9 cellular contexts compared by ENCODE assay signal in the genomic region with DNA sequence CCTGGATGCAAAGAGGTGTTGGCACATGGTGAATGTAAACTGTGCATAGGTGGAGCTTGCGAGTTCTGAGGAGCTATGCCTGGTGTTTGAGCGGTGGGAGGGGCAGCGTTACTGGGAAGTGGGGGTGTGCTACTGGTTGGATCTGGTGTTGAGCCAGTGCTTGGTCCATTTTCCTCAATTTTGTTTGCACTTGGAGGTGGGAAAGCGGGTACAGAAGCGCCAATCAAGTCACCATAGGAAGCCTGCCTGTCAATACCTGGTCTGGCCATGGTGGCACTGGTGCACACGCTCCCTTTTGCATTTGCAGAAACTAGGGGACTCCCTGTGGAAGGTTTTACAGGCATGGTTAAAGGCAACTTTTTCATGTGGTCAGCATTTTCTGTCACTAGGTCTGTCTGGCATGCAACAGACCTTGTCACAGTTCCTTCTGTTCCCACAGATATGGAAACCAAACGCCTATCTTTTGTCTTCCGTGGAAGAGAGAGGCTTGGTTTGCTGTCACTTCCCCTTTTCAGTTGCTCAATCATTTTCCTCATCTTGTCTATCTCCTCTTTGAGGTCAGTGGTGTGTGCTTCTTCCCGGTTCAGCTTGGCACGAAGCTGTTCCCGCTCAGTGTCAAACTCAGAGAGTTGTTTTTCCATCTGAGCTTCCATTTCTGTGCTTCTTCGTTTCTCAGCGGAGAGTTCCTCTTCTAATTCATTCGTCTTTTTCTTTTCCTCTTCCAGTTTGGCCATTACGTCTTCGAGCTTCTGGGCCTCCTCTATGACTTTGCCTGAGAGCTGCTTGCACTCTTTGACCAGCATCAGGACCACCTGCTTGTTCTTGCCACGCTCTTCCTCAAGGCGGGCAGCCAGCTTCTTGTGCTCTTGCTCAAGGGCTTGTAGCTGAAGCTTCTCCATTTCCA.
DNase-seq lines count a peak whose midpoint lies in the region; ATAC-seq and TF ChIP-seq lines count a peak whose summit lies in the region.
"Had no signal": no experiment of that assay in that cellular context is flagged by ENCODE, and none has a peak within 500 bp of the region (broad histone marks: within the 10 kb centered on the region; RNA-seq: fewer than 3 reads in every experiment).

No MANE protein-coding gene starts in this region.

- intact Hi-C loops in CD4-positive, alpha-beta T cell (cut with DNase I, micrococcal nuclease) = no loop called here

- peaks cover 30% of the 10 kb centered on the region for H3K9me3 Mint-ChIP-seq in HFFc6
- H3K9me3 Mint-ChIP-seq in CD4-positive, alpha-beta T cell = no peaks in the 10 kb centered on the region

- H3K4me1 Mint-ChIP-seq in HFFc6 (ENCODE audit: low read depth) = no peaks in the 10 kb centered on the region
- no peaks in the 10 kb centered on the region for H3K4me1 Mint-ChIP-seq in CD4-positive, alpha-beta T cell (ENCODE audit: low read depth)
- H3K4me1 Mint-ChIP-seq: neural crest cell had no signal

- H3K9me3 ChIP-seq in liver (ENCODE audit: control insufficient read depth in 4 of 4, low read length in 3 of 4) = no peaks in the 10 kb centered on the region
- no peaks in the 10 kb centered on the region for H3K9me3 ChIP-seq in CD4-positive, alpha-beta T cell (ENCODE audit: control insufficient read depth, low read length)

- no peak overlapping the region for H3K27ac Mint-ChIP-seq in HFFc6
- H3K27ac Mint-ChIP-seq in CD4-positive, alpha-beta T cell = no peak overlapping the region

- H3K36me3 ChIP-seq in liver (ENCODE audit: control insufficient read depth in 4 of 4, insufficient read depth in 3 of 4, low read depth in 1 of 4, low read length in 3 of 4) = no peaks in the 10 kb centered on the region

- peak overlapping the region in 1 of 2 donors; percentile 53 for H3K27ac ChIP-seq in liver (ENCODE audit: low read depth in 1 of 2, low read length in 2 of 2)
- H3K27ac ChIP-seq in foreskin keratinocyte = no peak overlapping the region
- H3K27ac ChIP-seq in CD4-positive, alpha-beta T cell (ENCODE audit: low read depth, low read length) = no peak overlapping the region

- TF ChIP-seq RAD21 in liver (IDR thresholded peaks at IDR 0.05) = no peak

- ATAC-seq in GM21737 (IDR thresholded peaks at IDR 0.05; ENCODE audit: unreplicated experiment) (peak; percentile 84), foreskin keratinocyte (no peak)
- ATAC-seq in CD4-positive, alpha-beta T cell (ENCODE audit: poor library complexity) = no peak

- no peak overlapping the region for H3K9ac ChIP-seq in liver (ENCODE audit: low read depth in 1 of 2, low read length in 2 of 2)

- H3K36me3 Mint-ChIP-seq in HFFc6 (ENCODE audit: low read depth) = no peaks in the 10 kb centered on the region
- no peaks in the 10 kb centered on the region for H3K36me3 Mint-ChIP-seq in CD4-positive, alpha-beta T cell (ENCODE audit: low read depth)

- POLR2A ChIA-PET in CD4-positive, alpha-beta T cell (lab: Charles Lee) = no interaction called here

- no peak overlapping the region for H3K4me3 Mint-ChIP-seq in HFFc6
- H3K4me3 Mint-ChIP-seq in CD4-positive, alpha-beta T cell = no peak overlapping the region
- H3K4me3 Mint-ChIP-seq: neural crest cell had no signal

- no peaks in the 10 kb centered on the region for H3K27me3 ChIP-seq in liver (ENCODE audit: control insufficient read depth in 4 of 4, insufficient read depth in 4 of 4, low read length in 3 of 4)
- H3K27me3 ChIP-seq in foreskin keratinocyte = no peaks in the 10 kb centered on the region
- no peaks in the 10 kb centered on the region for H3K27me3 ChIP-seq in CD4-positive, alpha-beta T cell (ENCODE audit: control insufficient read depth, insufficient read depth, low read length)

- WGBS in liver = 84% methylated on average over 18 of the region's 18 CpGs

- H3K4me1 ChIP-seq in liver (ENCODE audit: control insufficient read depth in 4 of 4, insufficient read depth in 4 of 4, low read length in 3 of 4) (no peaks in the 10 kb centered on the region), foreskin keratinocyte (peaks cover 6% of the 10 kb centered on the region)

- in situ Hi-C loops in GM13977 (cut with MboI; ENCODE audit: low pct_unique_long_range_greater_than_20kb, low sequenced_read_pairs, unreplicated experiment) = no loop called here

- no peaks in the 10 kb centered on the region for H3K27me3 Mint-ChIP-seq in HFFc6 (ENCODE audit: insufficient read depth)
- peaks cover 14% of the 10 kb centered on the region for H3K27me3 Mint-ChIP-seq in CD4-positive, alpha-beta T cell

- DNase-seq in GM13977 (ENCODE audit: low spot score) (peak; percentile 19), KG1 (lab: John Stamatoyannopoulos, UW) (peak; percentile 95), HFFc6 (no peak), foreskin keratinocyte (no peak), mesenteric fat pad (ENCODE audit: low spot score) (no peak)
- DNase-seq in CD4-positive, alpha-beta T cell = no peak

- CTCF ChIA-PET in CD4-positive, alpha-beta T cell (lab: Charles Lee) = no interaction called here

- H3K4me3 ChIP-seq in liver (ENCODE audit: low read depth in 1 of 3, low read length in 3 of 3) = no peak overlapping the region

- TF ChIP-seq CTCF in GM13977 (IDR thresholded peaks at IDR 0.05; ENCODE audit: extremely low read depth, insufficient read depth, missing control alignments) = peak; percentile 13
- TF ChIP-seq CTCF in liver (IDR thresholded peaks at IDR 0.05; ENCODE audit: low read depth, low read length, missing input control) = no peak
- no peak for TF ChIP-seq CTCF in HFFc6 (IDR thresholded peaks at IDR 0.05)
- TF ChIP-seq CTCF in foreskin keratinocyte (conservative IDR thresholded peaks at IDR 0.05) = no peak
- no peak for TF ChIP-seq CTCF in CD4-positive, alpha-beta T cell (IDR thresholded peaks at IDR 0.05)

TF ChIP-seq in liver, 16 proteins besides CTCF, POLR2A, EP300 and RAD21:
- TF ChIP-seq HNF4A (conservative IDR thresholded peaks at IDR 0.05) (no peak), SP1 (IDR thresholded peaks at IDR 0.05) (peak; percentile 15)

Comparison
In these comparisons a context has a peak if more than half of its experiments do, and no peak if none do; other contexts are left out.
1. DNase-seq: peak in GM13977 (single experiment) and KG1 (single experiment); none in HFFc6 (single experiment), foreskin keratinocyte (0 of 2), CD4-positive, alpha-beta T cell (0 of 10) and mesenteric fat pad (single experiment).